Comparison of ENCODE assay signal across 19 cellular contexts in genomic region chr2:82539222-82539621, GRCh38.
"Had no signal": no experiment of that assay in that cellular context is flagged by ENCODE, and none has a peak within 500 bp of the region (broad histone marks: within the 10 kb centered on the region; RNA-seq: fewer than 3 reads in every experiment).

No MANE protein-coding gene starts in this region.

- H3K9me3 ChIP-seq: mucosa of descending colon, prostate gland, suprapubic skin, upper lobe of left lung had no signal

- H3K27ac ChIP-seq: brain microvascular endothelial cell, prostate gland, suprapubic skin, upper lobe of left lung had no signal

- H3K4me1 ChIP-seq: prostate gland, suprapubic skin, upper lobe of left lung had no signal

- ATAC-seq: activated CD8-positive, alpha-beta memory T cell treated with anti-CD3 and anti-CD28 coated beads, Interleukin-2, amount 10 ng/mL, durations not matched to agents 7 days and 5 days; mucosa of descending colon; natural killer cell; stimulated activated naive CD8-positive, alpha-beta T cell treated with anti-CD3 and anti-CD28 coated beads, Interleukin-15, Interleukin-2, amounts not matched to agents 100 U/mL and 50 U/mL, for 24 hours; T-helper 17 cell had no signal

- H3K4me3 Mint-ChIP-seq: activated CD8-positive, alpha-beta memory T cell treated with anti-CD3 and anti-CD28 coated beads, Interleukin-2, amount 10 ng/mL, durations not matched to agents 7 days and 5 days; activated naive CD8-positive, alpha-beta T cell; activated T-cell treated with anti-CD3 and anti-CD28 coated beads, Interleukin-2, amount 50 U/mL, for 24 hours; immature natural killer cell; natural killer cell; T-helper 17 cell had no signal

- H3K27ac Mint-ChIP-seq: activated CD8-positive, alpha-beta memory T cell treated with anti-CD3 and anti-CD28 coated beads, Interleukin-2, amount 10 ng/mL, durations not matched to agents 7 days and 5 days; activated naive CD8-positive, alpha-beta T cell; activated T-cell treated with anti-CD3 and anti-CD28 coated beads, Interleukin-2, amount 50 U/mL, for 24 hours; immature natural killer cell; natural killer cell; T-helper 17 cell had no signal

- H3K27me3 Mint-ChIP-seq: activated CD8-positive, alpha-beta memory T cell treated with anti-CD3 and anti-CD28 coated beads, Interleukin-2, amount 10 ng/mL, durations not matched to agents 7 days and 5 days; activated naive CD8-positive, alpha-beta T cell; activated T-cell treated with anti-CD3 and anti-CD28 coated beads, Interleukin-2, amount 50 U/mL, for 24 hours; T-helper 17 cell had no signal

- H3K4me3 ChIP-seq: mucosa of descending colon, prostate gland, suprapubic skin, upper lobe of left lung had no signal

- H3K36me3 Mint-ChIP-seq: activated CD8-positive, alpha-beta memory T cell treated with anti-CD3 and anti-CD28 coated beads, Interleukin-2, amount 10 ng/mL, durations not matched to agents 7 days and 5 days; activated naive CD8-positive, alpha-beta T cell; natural killer cell had no signal

- H3K27me3 ChIP-seq: brain microvascular endothelial cell, suprapubic skin, upper lobe of left lung had no signal

- H3K36me3 ChIP-seq: brain microvascular endothelial cell, prostate gland, suprapubic skin, upper lobe of left lung had no signal

- DNase-seq: activated CD4-positive, alpha-beta T cell treated with anti-CD3 and anti-CD28 coated beads, Interleukin-2, amount 50 U/mL, for 48 hours; activated CD4-positive, CD25-positive, alpha-beta regulatory T cell treated with anti-CD3 and anti-CD28 coated beads, Interleukin-2, amount 50 U/mL, for 72 hours; activated CD8-positive, alpha-beta memory T cell treated with anti-CD3 and anti-CD28 coated beads, Interleukin-2, amount 10 ng/mL, durations not matched to agents 7 days and 5 days; activated effector memory CD4-positive, alpha-beta T cell treated with anti-CD3 and anti-CD28 coated beads, Interleukin-2, amount 50 U/mL, for 16 hours; activated T-cell treated with anti-CD3 and anti-CD28 coated beads, Interleukin-2, amount 50 U/mL, for 24 hours; brain microvascular endothelial cell; cerebellar nuclear complex; dermis blood vessel endothelial cell; immature natural killer cell; mucosa of descending colon; natural killer cell; occipital lobe; stimulated activated CD4-positive, alpha-beta T cell treated with anti-CD3 and anti-CD28 coated beads, Interleukin-2, amount 100 ng/mL, for 48 hours; stimulated activated naive CD8-positive, alpha-beta T cell treated with anti-CD3 and anti-CD28 coated beads, Interleukin-15, Interleukin-2, amounts not matched to agents 100 U/mL and 50 U/mL, for 24 hours; T-helper 17 cell; upper lobe of left lung had no signal

- H3K4me1 Mint-ChIP-seq: activated CD8-positive, alpha-beta memory T cell treated with anti-CD3 and anti-CD28 coated beads, Interleukin-2, amount 10 ng/mL, durations not matched to agents 7 days and 5 days; immature natural killer cell; natural killer cell; T-helper 17 cell had no signal
